In genomic region chr6:100001915-100002388, GRCh38 we compare ENCODE assay signal across 8 cellular contexts. TPM values are rescaled to one million over a fixed set of nuclear protein-coding genes. Genes with fewer than 3 reads are reported as not detected.
DNase-seq lines count a peak whose midpoint lies in the region; ATAC-seq and TF ChIP-seq lines count a peak whose summit lies in the region.

No MANE protein-coding gene starts in this region.

- no peak overlapping the region for H3K27ac Mint-ChIP-seq in CD14-positive monocyte

- no peak for DNase-seq in CD14-positive monocyte (ENCODE audit: low spot score)
- DNase-seq in NCI-H187 (lab: John Stamatoyannopoulos, UW) = peak; percentile 2 to 7
- DNase-seq in UCSD-AML1 (lab: John Stamatoyannopoulos, UW; ENCODE audit: unreplicated experiment) = peak; percentile 17
- DNase-seq in dedifferentiated amniotic fluid mesenchymal stem cell (ENCODE audit: extremely low spot score) = peak; percentile 68
- DNase-seq in lung microvascular endothelial cell (ENCODE audit: low read depth in 2 of 2) = peak; percentile 57 to 65
- DNase-seq in stimulated activated naive CD4-positive, alpha-beta T cell treated with Interleukin-2 at 50 U/mL for 16 hours (lab: John Stamatoyannopoulos, UW) = peak; percentile 31

- no peaks in the 10 kb centered on the region for H3K9me3 Mint-ChIP-seq in CD14-positive monocyte

- H3K4me1 Mint-ChIP-seq in CD14-positive monocyte = no peaks in the 10 kb centered on the region

- peak; percentile 90 for TF ChIP-seq CTCF in CD14-positive monocyte (IDR thresholded peaks at IDR 0.05)

- ATAC-seq in GM18873 (IDR thresholded peaks at IDR 0.05; ENCODE audit: low FRiP score, unreplicated experiment) (peak; percentile 91), HG03045 (IDR thresholded peaks at IDR 0.05; ENCODE audit: unreplicated experiment) (peak; percentile 94)

- intact Hi-C loops in CD14-positive monocyte (cut with micrococcal nuclease) = no loop called here

- H3K4me3 Mint-ChIP-seq in CD14-positive monocyte = no peak overlapping the region

- H3K36me3 Mint-ChIP-seq in CD14-positive monocyte = no peaks in the 10 kb centered on the region

- peaks cover 3 to 7% (median 7%) of the 10 kb centered on the region in 3 donors for H3K27me3 Mint-ChIP-seq in CD14-positive monocyte (ENCODE audit: low read depth in 3 of 3)

RNA-seq across cellular contexts. Expression of gene MCHR2, which starts 7.9 kb away (rescaled TPM):
- not detected for polyA plus RNA-seq in CD14-positive monocyte
- not detected in 2 replicates for total RNA-seq in lung microvascular endothelial cell
